ENCODE assay signal across 9 cellular contexts in genomic region chr1:16905856-16906702, GRCh38. TPM values are rescaled to one million over a fixed set of nuclear protein-coding genes. Genes with fewer than 3 reads are reported as not detected.
DNase-seq lines count a peak whose midpoint lies in the region; ATAC-seq and TF ChIP-seq lines count a peak whose summit lies in the region.
"Had no signal": no experiment of that assay in that cellular context is flagged by ENCODE, and none has a peak within 500 bp of the region (broad histone marks: within the 10 kb centered on the region; RNA-seq: fewer than 3 reads in every experiment).

No MANE protein-coding gene starts in this region.

- peak; percentile 32 to 34 for DNase-seq in activated CD4-positive, alpha-beta T cell treated with anti-CD3 and anti-CD28 coated beads, Interleukin-2, amount 50 U/mL, for 48 hours
- DNase-seq in activated CD4-positive, alpha-beta T cell treated with anti-CD3 and anti-CD28 coated beads, Interleukin-2, amount 50 U/mL, for 4 hours = no peak
- DNase-seq in RKO (ENCODE audit: low spot score) (peak; percentile 64), NK-92 (lab: John Stamatoyannopoulos, UW; ENCODE audit: unreplicated experiment) (no peak), NCI-H187 treated with DMSO at 0.1 percent for 48 hours (lab: John Stamatoyannopoulos, UW) (no peak), HuH-7 (ENCODE audit: low spot score) (no peak)
- DNase-seq: NCI-H345 had no signal

- WGBS in gastroesophageal sphincter (ENCODE audit: low coverage in 1 of 2), 2 donors = 71 to 80% methylated on average over 6 to 10 of the region's 11 CpGs

- H3K36me3 ChIP-seq in gastroesophageal sphincter = no peaks in the 10 kb centered on the region
- H3K36me3 ChIP-seq in stomach smooth muscle (ENCODE audit: control insufficient read depth in 2 of 2, insufficient read depth in 2 of 2, low read length in 2 of 2) = no peaks in the 10 kb centered on the region

- no peaks in the 10 kb centered on the region for H3K27me3 ChIP-seq in gastroesophageal sphincter
- no peaks in the 10 kb centered on the region for H3K27me3 ChIP-seq in stomach smooth muscle (ENCODE audit: control insufficient read depth in 1 of 2, insufficient read depth in 2 of 2, low read length in 2 of 2)

- no peak overlapping the region for H3K4me3 ChIP-seq in gastroesophageal sphincter
- H3K4me3 ChIP-seq in stomach smooth muscle (ENCODE audit: low read length in 2 of 2) = peak overlapping the region in 1 of 2 donors; percentile 15

- TF ChIP-seq EP300 in gastroesophageal sphincter (IDR thresholded peaks at IDR 0.05) = no peak

- TF ChIP-seq POLR2A in gastroesophageal sphincter (IDR thresholded peaks at IDR 0.05) = no peak

- TF ChIP-seq CTCF in gastroesophageal sphincter (IDR thresholded peaks at IDR 0.05) = no peak

- ATAC-seq in gastroesophageal sphincter = no peak

- peak overlapping the region; percentile 92 to 95 (median 93) for H3K27ac ChIP-seq in gastroesophageal sphincter
- H3K27ac ChIP-seq in stomach smooth muscle (ENCODE audit: low read length) = peak overlapping the region; percentile 100

- H3K9ac ChIP-seq in stomach smooth muscle (ENCODE audit: low read length in 2 of 2) = peak overlapping the region in 1 of 2 donors; percentile 100

- H3K4me1 ChIP-seq in gastroesophageal sphincter (peaks cover 0 to 29% (median 5%) of the 10 kb centered on the region in 3 donors), stomach smooth muscle (ENCODE audit: control insufficient read depth, insufficient read depth, low read length) (peaks cover 11% of the 10 kb centered on the region)

- H3K9me3 ChIP-seq in gastroesophageal sphincter (peaks cover 0 to 17% (median 0%) of the 10 kb centered on the region in 3 donors), stomach smooth muscle (ENCODE audit: control insufficient read depth in 2 of 2, low read length in 2 of 2) (no peaks in the 10 kb centered on the region)

RNA-seq across cellular contexts. Expression of gene RNU1-2, which starts 10.3 kb away (rescaled TPM):
- total RNA-seq in gastroesophageal sphincter = under 1 TPM in 3 of 4 donors, not detected in 1; under 0.01 TPM

RNA-seq across cellular contexts. Expression of gene CROCC, which starts 15.7 kb away (rescaled TPM):
- 10 to 100 TPM in 3 of 4 donors, 1 to 10 TPM in 1; 8.0 to 34.5 (median 30.0) TPM for total RNA-seq in gastroesophageal sphincter

Comparison
In these comparisons a context has a peak if more than half of its experiments do, and no peak if none do; other contexts are left out.
1. DNase-seq: peak in activated CD4-positive, alpha-beta T cell treated with anti-CD3 and anti-CD28 coated beads, Interleukin-2, amount 50 U/mL, for 48 hours (2 of 2) and RKO (single experiment); none in activated CD4-positive, alpha-beta T cell treated with anti-CD3 and anti-CD28 coated beads, Interleukin-2, amount 50 U/mL, for 4 hours (0 of 2), NK-92 (single experiment), NCI-H187 treated with DMSO at 0.1 percent for 48 hours (single experiment) and HuH-7 (single experiment).